Comparison of ENCODE assay signal across 8 cellular contexts in genomic region chr7:121328508-121329459, GRCh38. TPM values are rescaled to one million over a fixed set of nuclear protein-coding genes. Genes with fewer than 3 reads are reported as not detected.
DNase-seq lines count a peak whose midpoint lies in the region; ATAC-seq and TF ChIP-seq lines count a peak whose summit lies in the region.

TSS of gene WNT16 (plus strand) at chr7:121329000. CDS start at chr7:121329293, 293 bp downstream.

- TF ChIP-seq CTCF in Calu3 (IDR thresholded peaks at IDR 0.05; ENCODE audit: unreplicated experiment) (no peak), cardiac fibroblast (IDR thresholded peaks at IDR 0.05; ENCODE audit: low read depth, low read length) (no peak), mesothelial cell of epicardium (IDR thresholded peaks at IDR 0.05; ENCODE audit: unreplicated experiment) (no peak)

- H3K36me3 Mint-ChIP-seq in Calu3 (ENCODE audit: insufficient read depth, unreplicated experiment) (peaks cover 20% of the 10 kb centered on the region), mesothelial cell of epicardium (no peaks in the 10 kb centered on the region)

- CTCF ChIA-PET in Calu3 (lab: Charles Lee): interaction anchor here (0.8 kb wide), 1 partner anchor 138 kb away, joined by 3 read pairs; no protein-coding TSS in a partner anchor

- no TSS peak for BruUV-seq in Calu3 (replicated peaks; lab: Mats Ljungman, UMichigan)

- peak; percentile 8 for ATAC-seq in HG02981 (IDR thresholded peaks at IDR 0.05; ENCODE audit: unreplicated experiment)

- intact Hi-C loops in Calu3 (cut with micrococcal nuclease; ENCODE audit: unreplicated experiment): no loop called here

- H3K27ac Mint-ChIP-seq in Calu3 (ENCODE audit: unreplicated experiment) (no peak within 1 kb of the TSS), mesothelial cell of epicardium (no peak within 1 kb of the TSS)

- peak within 1 kb of the TSS; percentile 76 for H3K4me3 Mint-ChIP-seq in Calu3 (ENCODE audit: low read depth, unreplicated experiment)
- H3K4me3 Mint-ChIP-seq in mesothelial cell of epicardium: peak within 1 kb of the TSS; percentile 72

- H3K9me3 Mint-ChIP-seq in Calu3 (ENCODE audit: low read depth, unreplicated experiment) (no peaks in the 10 kb centered on the region), mesothelial cell of epicardium (no peaks in the 10 kb centered on the region)

- H3K27me3 Mint-ChIP-seq in Calu3 (ENCODE audit: unreplicated experiment) (peaks cover 26% of the 10 kb centered on the region), mesothelial cell of epicardium (ENCODE audit: low read depth) (peaks cover 53% of the 10 kb centered on the region)

- no peak for DNase-seq in Calu3
- DNase-seq in cardiac fibroblast (ENCODE audit: low read depth in 2 of 2): no peak
- DNase-seq in mesothelial cell of epicardium (ENCODE audit: low spot score in 2 of 2, unreplicated experiment in 2 of 2): no peak
- no peak for DNase-seq in SHP77 treated with DMSO at 0.1 percent for 48 hours (lab: John Stamatoyannopoulos, UW)
- DNase-seq in NK-92 (lab: John Stamatoyannopoulos, UW; ENCODE audit: unreplicated experiment): no peak
- DNase-seq in SIG-M5 treated with dmso at 0.1 percent for 504 hours (lab: John Stamatoyannopoulos, UW; ENCODE audit: unreplicated experiment): no peak
- DNase-seq in activated CD4-positive, alpha-beta T cell treated with anti-CD3 and anti-CD28 coated beads, Interleukin-2, amount 50 U/mL, for 48 hours: no peak

- H3K4me1 Mint-ChIP-seq in Calu3 (ENCODE audit: low read depth, unreplicated experiment): peaks cover 9% of the 10 kb centered on the region
- H3K4me1 Mint-ChIP-seq in mesothelial cell of epicardium: peaks cover 27% of the 10 kb centered on the region

- peak within 1 kb of the TSS; percentile 39 to 49 for H3K4me3 ChIP-seq in cardiac fibroblast (replicated peaks in 1 of 2; ENCODE audit: low read depth in 2 of 2, low read length in 2 of 2)

RNA-seq across cellular contexts. Expression of gene WNT16, which starts in this region (rescaled TPM):
- total RNA-seq in Calu3 (2022) (not detected in 2 replicates), mesothelial cell of epicardium (0.49 to 0.86 TPM (median 0.61 TPM) in 3 replicates)
